Comparison of ENCODE assay signal across 8 cellular contexts in the genomic region with DNA sequence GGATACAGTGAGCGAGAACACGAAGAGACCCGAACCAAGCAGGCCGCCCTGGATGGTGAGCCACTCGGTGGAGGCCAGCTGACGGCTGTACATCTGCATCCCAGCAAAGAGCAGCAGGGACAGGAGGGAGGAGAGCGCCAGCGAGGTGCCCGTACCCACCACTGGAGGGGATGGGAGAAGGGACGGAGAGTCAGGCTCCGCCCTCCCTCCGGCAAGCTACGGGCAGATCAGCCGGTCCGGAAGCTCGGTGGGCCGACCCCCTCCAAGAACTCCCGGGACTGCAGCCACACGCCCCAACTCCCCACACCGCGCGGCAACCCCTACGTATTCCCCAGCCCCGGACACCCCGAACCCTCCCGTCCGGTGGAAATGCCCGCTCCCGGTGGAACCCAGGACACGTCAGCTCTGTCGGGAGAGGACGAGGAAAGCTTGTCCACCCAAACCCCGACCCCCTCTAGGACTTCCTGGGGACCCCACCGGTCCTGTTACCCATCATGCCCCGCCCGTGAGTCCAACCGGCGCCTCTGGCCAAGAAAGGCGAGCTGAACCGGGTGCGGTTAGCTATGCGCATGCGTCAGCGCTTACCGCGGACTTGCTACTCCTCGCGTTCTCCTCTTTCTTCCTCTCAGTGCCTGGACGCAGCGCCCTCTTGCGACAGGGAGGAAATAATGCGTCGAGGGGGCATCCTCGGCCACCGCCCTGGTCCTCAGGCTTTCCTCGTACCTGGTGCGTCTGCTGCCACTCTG. TPM values are rescaled to one million over a fixed set of nuclear protein-coding genes. Genes with fewer than 3 reads are reported as not detected.
DNase-seq lines count a peak whose midpoint lies in the region; ATAC-seq, FAIRE-seq and TF ChIP-seq lines count a peak whose summit lies in the region.

A gene (minus strand): TSS at position 573 of the 746 bp plus-strand sequence. CDS start 80 bp downstream, at position 493.

- peak within 1 kb of the TSS; percentile 94 for H3K56ac ChIP-seq in H1 (replicated peaks; ENCODE audit: insufficient read length, low read depth, low read length)

- H2BK20ac ChIP-seq in H1 (ENCODE audit: low read length), result peak within 1 kb of the TSS; percentile 74

- peak within 1 kb of the TSS; percentile 98 for H3K4ac ChIP-seq in H1 (replicated peaks; ENCODE audit: insufficient read length, low read depth, low read length)

- H2BK120ac ChIP-seq in H1 (replicated peaks; ENCODE audit: low read depth, low read length), result peak within 1 kb of the TSS; percentile 91

- H3K9me3 ChIP-seq in H1 (ENCODE audit: insufficient read depth in 2 of 2, low read depth in 1 of 2, low read length in 1 of 2), result no peaks in the 10 kb centered on the region

- peaks cover 12 to 22% (median 16%) of the 10 kb centered on the region in 4 experiments for H3K36me3 ChIP-seq in H1 (ENCODE audit: control insufficient read depth in 2 of 4, insufficient read depth in 4 of 4, low read length in 3 of 4)

- peak within 1 kb of the TSS; percentile 13 for H3K14ac ChIP-seq in H1 (ENCODE audit: insufficient read length)

- H4K91ac ChIP-seq in H1 (replicated peaks; ENCODE audit: insufficient read length, low read length), result peak within 1 kb of the TSS; percentile 99

- peak; percentile 80 for FAIRE-seq in HTR-8/SVneo (lab: Jason Lieb, UNC)
- FAIRE-seq in H1 (lab: Jason Lieb, UNC), result peak; percentile 74

- no peak; a peak in 1 of 3 replicates for TF ChIP-seq EP300 in H1 (IDR thresholded peaks at IDR 0.05; ENCODE audit: borderline replicate concordance in 1 of 2, low read depth in 2 of 2, low read length in 2 of 2)

- peaks cover 0 to 16% of the 10 kb centered on the region in 2 experiments; a peak in 2 of 4 replicates for H3K79me2 ChIP-seq in H1 (ENCODE audit: control insufficient read depth in 1 of 2, insufficient read depth in 2 of 2, low read length in 2 of 2)

- H4K20me1 ChIP-seq in H1 (replicated peaks in 1 of 2; ENCODE audit: control insufficient read depth in 1 of 2, insufficient read depth in 2 of 2, low read length in 2 of 2), result peaks cover 3 to 8% of the 10 kb centered on the region in 2 experiments

- peak within 1 kb of the TSS; percentile 37 to 90 for H3K4me2 ChIP-seq in H1 (ENCODE audit: insufficient read depth in 1 of 2, low read depth in 2 of 2, low read length in 2 of 2)

- H2AK5ac ChIP-seq in H1 (ENCODE audit: low read depth, low read length), result no peak within 1 kb of the TSS

- peak within 1 kb of the TSS; percentile 84; the same call in 1 of the 2 replicates for H2BK15ac ChIP-seq in H1 (ENCODE audit: low read length)

- H3K27me3 ChIP-seq in H1 (replicated peaks in 1 of 4; ENCODE audit: control insufficient read depth in 3 of 4, extremely low read depth in 1 of 4, insufficient read depth in 3 of 4, low read length in 3 of 4), result no peaks in the 10 kb centered on the region

- H4K8ac ChIP-seq in H1 (ENCODE audit: extremely low read depth, insufficient read depth, low read length), result peak within 1 kb of the TSS; percentile 91

- 1% methylated on average over 49 of the region's 57 CpGs; no CpG with 5 or more reads in 1 of the 2 experiments for WGBS in H1 (ENCODE audit: extremely low coverage in 1 of 2, insufficient coverage in 1 of 2, insufficient read length in 1 of 2, insufficient replicate concordance in 2 of 2, low coverage in 1 of 2, low lambda C conversion rate in 2 of 2, missing lambda C conversion rate in 1 of 2), 2 experiments

- peak; percentile 27 for ATAC-seq in GM19468 (IDR thresholded peaks at IDR 0.05; ENCODE audit: extremely low read depth, unreplicated experiment)

- peaks cover 3 to 23% (median 8%) of the 10 kb centered on the region in 4 experiments; a peak in 6 of 7 replicates for H3K4me1 ChIP-seq in H1 (replicated peaks in 1 of 4; ENCODE audit: control insufficient read depth in 3 of 4, insufficient read depth in 4 of 4, low read length in 3 of 4)

- CTCF ChIA-PET in H1 (lab: Charles Lee; ENCODE audit: partially characterized antibody), result interaction anchor here (0.6 to 12.4 kb wide), 27 partner anchors 13 to 556 kb away, joined by 3 to 215 read pairs (median 4); a partner anchor contains a TSS

- H3K4me3 ChIP-seq in H1 (ENCODE audit: extremely low read depth in 1 of 4, insufficient read depth in 2 of 4, low read depth in 3 of 4, low read length in 4 of 4), result peak within 1 kb of the TSS; percentile 70 to 95 (median 86)

- H4K5ac ChIP-seq in H1 (ENCODE audit: insufficient read length, low read depth, low read length), result peak within 1 kb of the TSS; percentile 96

- no peak within 1 kb of the TSS for H3K23ac ChIP-seq in H1 (ENCODE audit: insufficient read length)

- H2BK12ac ChIP-seq in H1 (ENCODE audit: low read depth, low read length), result peak within 1 kb of the TSS; percentile 53; the same call in 1 of the 2 replicates

- no peaks in the 10 kb centered on the region; the same call in 1 of the 2 replicates for H3K79me1 ChIP-seq in H1 (ENCODE audit: low read depth, low read length)

- H3K9ac ChIP-seq in H1 (replicated peaks in 1 of 4; ENCODE audit: extremely low read depth in 1 of 4, low read depth in 3 of 4, low read length in 3 of 4), result peak within 1 kb of the TSS; percentile 8 to 66 (median 50); a peak in 6 of 7 replicates

- DNase-seq in COR-L47 (lab: John Stamatoyannopoulos, UW) (peak; percentile 94), HTR-8/SVneo (ENCODE audit: insufficient read length, low spot score) (peak; percentile 97), NOMO-1 treated with DMSO at 0.1 percent for 48 hours (lab: John Stamatoyannopoulos, UW; ENCODE audit: unreplicated experiment) (peak; percentile 95), H1 (ENCODE audit: low read depth in 1 of 2, low spot score in 2 of 2) (peak; percentile 94 to 95), mesenteric fat pad (ENCODE audit: low spot score) (peak; percentile 98)
- DNase-seq in activated CD8-positive, alpha-beta memory T cell treated with anti-CD3 and anti-CD28 coated beads for 4 hours (ENCODE audit: low read depth in 2 of 2), result peak; percentile 86 to 91
- peak; percentile 91 for DNase-seq in stimulated activated CD8-positive, alpha-beta memory T cell treated with anti-CD3 and anti-CD28 coated beads, Interleukin-15, amount 100 ng/mL, for 24 hours (ENCODE audit: low read depth)

- peak within 1 kb of the TSS; percentile 98 for H3K18ac ChIP-seq in H1 (ENCODE audit: extremely low read depth, low read length)

- TF ChIP-seq POLR2A in H1 (IDR thresholded peaks at IDR 0.05; ENCODE audit: control extremely low read depth in 1 of 2, low read depth in 2 of 2, low read length in 2 of 2), result peak in 1 of 2 experiments; percentile 74; a peak in 2 of 3 replicates

- peak within 1 kb of the TSS; percentile 30; the same call in 1 of the 2 replicates for H2AFZ ChIP-seq in H1 (ENCODE audit: low read length)

- POLR2A ChIA-PET in H1 (lab: Charles Lee; ENCODE audit: partially characterized antibody), result interaction anchor here (0.6 to 20.5 kb wide), 21 partner anchors 13 to 398 kb away, joined by 3 to 512 read pairs (median 4); a partner anchor contains a TSS

- peak in 2 of 3 experiments; percentile 87 to 99; a peak in 3 of 4 replicates for TF ChIP-seq CTCF in H1 (IDR thresholded peaks at IDR 0.05; ENCODE audit: control extremely low read depth in 1 of 3, insufficient read depth in 1 of 3, low read depth in 1 of 3, low read length in 3 of 3)

- peak within 1 kb of the TSS; percentile 68 for H3K27ac ChIP-seq in H1 (ENCODE audit: low read depth, low read length)

- peaks cover 10% of the 10 kb centered on the region; the same call in 1 of the 2 replicates for H3K23me2 ChIP-seq in H1 (ENCODE audit: low read depth, low read length)

- peak within 1 kb of the TSS; percentile 88 for H2BK5ac ChIP-seq in H1 (ENCODE audit: low read depth, low read length)

- TF ChIP-seq RAD21 in H1 (IDR thresholded peaks at IDR 0.05 in 1 of 2, conservative IDR thresholded peaks at IDR 0.05 in 1 of 2; ENCODE audit: low read depth in 2 of 2, low read length in 2 of 2), result peak; percentile 22 to 44; a peak in 3 of 4 replicates

TF ChIP-seq in H1, 55 proteins besides CTCF, POLR2A, EP300 and RAD21 (continues in another document):
- peak; percentile 62 for TF ChIP-seq ASH2L (IDR thresholded peaks at IDR 0.05; ENCODE audit: low read length)
- peak; percentile 80 for TF ChIP-seq CREB1 (IDR thresholded peaks at IDR 0.05)
- peak; percentile 14 to 78; a peak in 3 of 4 replicates for TF ChIP-seq SIN3A (conservative IDR thresholded peaks at IDR 0.05 in 1 of 2, IDR thresholded peaks at IDR 0.05 in 1 of 2; ENCODE audit: low read depth in 1 of 2, low read length in 2 of 2)
- TF ChIP-seq, protein P1, sequence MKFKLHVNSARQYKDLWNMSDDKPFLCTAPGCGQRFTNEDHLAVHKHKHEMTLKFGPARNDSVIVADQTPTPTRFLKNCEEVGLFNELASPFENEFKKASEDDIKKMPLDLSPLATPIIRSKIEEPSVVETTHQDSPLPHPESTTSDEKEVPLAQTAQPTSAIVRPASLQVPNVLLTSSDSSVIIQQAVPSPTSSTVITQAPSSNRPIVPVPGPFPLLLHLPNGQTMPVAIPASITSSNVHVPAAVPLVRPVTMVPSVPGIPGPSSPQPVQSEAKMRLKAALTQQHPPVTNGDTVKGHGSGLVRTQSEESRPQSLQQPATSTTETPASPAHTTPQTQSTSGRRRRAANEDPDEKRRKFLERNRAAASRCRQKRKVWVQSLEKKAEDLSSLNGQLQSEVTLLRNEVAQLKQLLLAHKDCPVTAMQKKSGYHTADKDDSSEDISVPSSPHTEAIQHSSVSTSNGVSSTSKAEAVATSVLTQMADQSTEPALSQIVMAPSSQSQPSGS (IDR thresholded peaks at IDR 0.05; ENCODE audit: low read length), result no peak
- TF ChIP-seq TBP (IDR thresholded peaks at IDR 0.05; ENCODE audit: low read depth, low read length), result peak; percentile 58; the same call in 1 of the 2 replicates
- TF ChIP-seq NANOG (IDR thresholded peaks at IDR 0.05; ENCODE audit: insufficient read depth, low read depth, low read length, poor library complexity, severe bottlenecking), result no peak
- peak; percentile 97 for TF ChIP-seq NRF1 (IDR thresholded peaks at IDR 0.05; ENCODE audit: low read depth, low read length)
- TF ChIP-seq SP1 (IDR thresholded peaks at IDR 0.05; ENCODE audit: low read depth, low read length), result 0 out of 2 replicates have a peak, but pooled peaks have one; percentile 41
- TF ChIP-seq HDAC2 (IDR thresholded peaks at IDR 0.05; ENCODE audit: borderline replicate concordance in 1 of 2, low read depth in 2 of 2, low read length in 2 of 2), result 0 out of 4 replicates have a peak, but pooled peaks of 1 of the 2 experiments have one; percentile 46
- TF ChIP-seq BRCA1 (IDR thresholded peaks at IDR 0.05; ENCODE audit: low read depth, low read length), result no peak

RNA-seq across cellular contexts. Expression of the gene that starts here (rescaled TPM):
- 146 TPM in 2 replicates for total RNA-seq in H1 (2021; fragmentation: NEBNext Ultra II Directional; extraction: Animal tissue kit (Norgen Biotek cat#: 25700))
- polyA plus RNA-seq in H1 (2011; rRNA removed), result 317 and 419 TPM in 2 replicates
- 199 TPM for polyA plus RNA-seq in H1 (2011; cell fraction: cytosol; rRNA removed)
- polyA plus RNA-seq in H1 (2011; cell fraction: nucleus; rRNA removed), result 287 TPM
- polyA plus RNA-seq in H1 (2012, experiment 1 of 2), result 150 to 268 TPM (median 247 TPM) in 4 replicates
- 705 TPM for polyA plus RNA-seq in H1 (2012, experiment 2 of 2)
- polyA plus RNA-seq in H1 (2013, experiment 1 of 2), result 290 TPM
- 399 TPM for polyA plus RNA-seq in H1 (2013, experiment 2 of 2)
- 107 and 146 TPM in 2 replicates for polyA minus RNA-seq in H1 (2011; rRNA and poly(A)+ RNA removed)
- polyA minus RNA-seq in H1 (2011; cell fraction: cytosol; rRNA and poly(A)+ RNA removed), result 86.3 TPM
- 82.9 TPM for polyA minus RNA-seq in H1 (2011; cell fraction: nucleus; rRNA and poly(A)+ RNA removed)
- total RNA-seq in mesenteric fat pad, result 155 TPM

Comparison
In these comparisons a context has a peak if more than half of its experiments do, and no peak if none do; other contexts are left out.
1. Peak in every context shown above with its lines: DNase-seq, ATAC-seq, H3K4me3 ChIP-seq and H3K27ac ChIP-seq.